Comparison of ENCODE assay signal across 16 cellular contexts in the genomic region with DNA sequence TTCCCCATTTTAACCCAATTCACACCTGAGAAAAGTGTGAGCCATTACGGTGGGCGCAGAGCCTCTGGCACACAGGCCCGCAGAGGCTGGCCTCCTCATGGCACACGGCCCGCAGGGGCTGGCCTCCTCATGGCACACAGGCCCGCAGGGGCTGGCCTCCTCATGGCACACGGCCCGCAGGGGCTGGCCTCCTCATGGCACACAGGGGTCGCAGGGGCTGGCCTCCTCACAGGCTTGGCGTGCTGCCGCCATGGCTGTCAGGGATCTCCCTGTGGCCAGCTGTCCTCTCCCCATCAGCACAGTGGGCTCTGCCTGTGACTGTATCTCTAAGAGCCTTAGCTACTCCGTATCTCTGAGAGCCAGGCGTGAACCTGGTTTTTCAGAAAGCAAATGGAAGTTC. TPM values are rescaled to one million over a fixed set of nuclear protein-coding genes. Genes with fewer than 3 reads are reported as not detected.
DNase-seq lines count a peak whose midpoint lies in the region; ATAC-seq and TF ChIP-seq lines count a peak whose summit lies in the region.
"Had no signal": no experiment of that assay in that cellular context is flagged by ENCODE, and none has a peak within 500 bp of the region (broad histone marks: within the 10 kb centered on the region; RNA-seq: fewer than 3 reads in every experiment).

No MANE protein-coding gene starts in this region.

- no peak overlapping the region for H3K4me3 ChIP-seq in right cardiac atrium (ENCODE audit: low read length)
- H3K4me3 ChIP-seq in right atrium auricular region: no peak overlapping the region
- H3K4me3 ChIP-seq: BLaER1 treated with 17β-estradiol and CSF1 and Interleukin-3, amounts not matched to agents 10 nM and 100 nM had no signal

- H3K27me3 ChIP-seq in right cardiac atrium (ENCODE audit: control insufficient read depth, insufficient read depth) (no peaks in the 10 kb centered on the region), right atrium auricular region (no peaks in the 10 kb centered on the region)

- H3K9me3 Mint-ChIP-seq in IgD-negative memory B cell: no peaks in the 10 kb centered on the region
- H3K9me3 Mint-ChIP-seq in nephron progenitor cell: no peaks in the 10 kb centered on the region
- H3K9me3 Mint-ChIP-seq: CD8-positive, alpha-beta T cell had no signal

- H3K27ac ChIP-seq in right cardiac atrium (ENCODE audit: low read length) (no peak overlapping the region), right atrium auricular region (no peak overlapping the region)
- H3K27ac ChIP-seq: BLaER1 treated with 17β-estradiol and CSF1 and Interleukin-3, amounts not matched to agents 10 nM and 100 nM had no signal

- TF ChIP-seq CTCF in right atrium auricular region (IDR thresholded peaks at IDR 0.05) (no peak), nephron progenitor cell (IDR thresholded peaks at IDR 0.05) (no peak)

- H3K4me1 Mint-ChIP-seq in IgD-negative memory B cell (peaks cover 0 to 4% (median 0%) of the 10 kb centered on the region in 3 donors), nephron progenitor cell (peaks cover 14% of the 10 kb centered on the region)

- ATAC-seq in right cardiac atrium (no peak), HG03342 (IDR thresholded peaks at IDR 0.05; ENCODE audit: unreplicated experiment) (no peak)
- ATAC-seq: CD8-positive, alpha-beta T cell; HCT116 had no signal

- H3K27me3 Mint-ChIP-seq in IgD-negative memory B cell (no peaks in the 10 kb centered on the region), nephron progenitor cell (ENCODE audit: low read depth, poor library complexity) (peaks cover 9% of the 10 kb centered on the region)
- H3K27me3 Mint-ChIP-seq: B cell had no signal

- no peak overlapping the region for H3K4me3 Mint-ChIP-seq in IgD-negative memory B cell
- H3K4me3 Mint-ChIP-seq in nephron progenitor cell: no peak overlapping the region
- H3K4me3 Mint-ChIP-seq: B cell; CD8-positive, alpha-beta T cell had no signal

- H3K27ac Mint-ChIP-seq in IgD-negative memory B cell: peak overlapping the region in 2 of 3 donors; percentile 5 to 7
- H3K27ac Mint-ChIP-seq in nephron progenitor cell: peak overlapping the region; percentile 22
- H3K27ac Mint-ChIP-seq: B cell; CD8-positive, alpha-beta T cell had no signal

- WGBS in right cardiac atrium: 77% methylated on average over 13 of the region's 13 CpGs

- DNase-seq in right cardiac atrium (peak in 2 of 3 donors; percentile 24 to 42), right atrium auricular region (ENCODE audit: low spot score) (no peak), nephron progenitor cell (no peak), HT-29 (ENCODE audit: low spot score) (no peak)
- DNase-seq: Calu3, DMS79 treated with DMSO at 0.1 percent for 48 hours, GF-D8, GOT3, H7, IMR-90 had no signal

- H3K9me3 ChIP-seq in right cardiac atrium (ENCODE audit: control insufficient read depth, low read length) (no peaks in the 10 kb centered on the region), right atrium auricular region (no peaks in the 10 kb centered on the region)
- H3K9me3 ChIP-seq: BLaER1 treated with 17β-estradiol and CSF1 and Interleukin-3, amounts not matched to agents 10 nM and 100 nM had no signal

- H3K36me3 ChIP-seq in right atrium auricular region: no peaks in the 10 kb centered on the region
- H3K36me3 ChIP-seq: BLaER1 treated with 17β-estradiol and CSF1 and Interleukin-3, amounts not matched to agents 10 nM and 100 nM had no signal

- H3K4me1 ChIP-seq in right cardiac atrium (ENCODE audit: control insufficient read depth, insufficient read depth, low read length): no peaks in the 10 kb centered on the region
- no peaks in the 10 kb centered on the region for H3K4me1 ChIP-seq in right atrium auricular region

- intact Hi-C loops in right cardiac atrium (cut with DNase I): loop anchor here in 2 of 4 donors (10.0 kb wide), 2 partner anchors 108 to 358 kb away; partner anchors contain the start of gene MTERF4 (in 1 of the 2)

- H3K36me3 Mint-ChIP-seq in IgD-negative memory B cell (no peaks in the 10 kb centered on the region), nephron progenitor cell (ENCODE audit: low read depth) (no peaks in the 10 kb centered on the region)
- H3K36me3 Mint-ChIP-seq: CD8-positive, alpha-beta T cell had no signal

RNA-seq across cellular contexts. Expression of gene ANO7, which starts 24.6 kb away (rescaled TPM):
- total RNA-seq in right cardiac atrium (1 to 10 TPM in 3 of 4 donors, under 1 TPM in 1; 0.89 to 2.1 (median 1.2) TPM), right atrium auricular region (1 to 10 TPM; 1.1 to 1.3 TPM)
- polyA plus RNA-seq in right cardiac atrium (1.1 TPM), IgD-negative memory B cell (not detected)
- 3.0 and 4.1 TPM in 2 replicates for total RNA-seq in HT-29 (2014; rRNA removed; shearing (Covaris generic))

Comparison
In these comparisons a context has a peak if more than half of its experiments do, and no peak if none do; other contexts are left out.
1. DNase-seq: peak in right cardiac atrium (2 of 3); none in right atrium auricular region (single experiment), nephron progenitor cell (single experiment) and HT-29 (single experiment).